22 cellular contexts compared by ENCODE assay signal in the genomic region with DNA sequence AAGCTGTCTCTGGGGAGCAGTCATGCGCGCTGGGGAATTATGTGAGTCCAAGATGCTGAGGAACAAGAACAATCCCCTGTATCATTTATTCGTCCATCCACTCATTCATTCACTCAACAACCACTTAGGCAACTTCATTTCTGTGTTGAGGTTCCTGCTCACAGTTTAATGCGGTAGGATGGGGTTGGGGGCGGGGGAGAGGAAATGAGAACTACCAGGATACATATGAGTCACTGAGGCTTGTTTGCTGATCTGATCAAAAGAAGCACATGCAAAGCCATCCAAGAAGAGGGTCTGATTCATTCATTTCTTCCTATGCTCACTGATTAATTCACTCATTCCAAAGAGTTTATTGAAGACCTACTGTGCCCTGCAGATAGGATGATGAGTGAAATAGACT. TPM values are rescaled to one million over a fixed set of nuclear protein-coding genes. Genes with fewer than 3 reads are reported as not detected.
DNase-seq lines count a peak whose midpoint lies in the region; ATAC-seq and TF ChIP-seq lines count a peak whose summit lies in the region.
"Had no signal": no experiment of that assay in that cellular context is flagged by ENCODE, and none has a peak within 500 bp of the region (broad histone marks: within the 10 kb centered on the region; RNA-seq: fewer than 3 reads in every experiment).

No MANE protein-coding gene starts in this region.

- H3K9me3 ChIP-seq in MG63 (no peaks in the 10 kb centered on the region), tibial nerve (no peaks in the 10 kb centered on the region)
- H3K9me3 ChIP-seq: breast epithelium, gastroesophageal sphincter, mucosa of descending colon, thyroid gland had no signal

- no peaks in the 10 kb centered on the region for H3K36me3 Mint-ChIP-seq in activated CD8-positive, alpha-beta T cell treated with anti-CD3 and anti-CD28 coated beads for 36 hours (ENCODE audit: low read depth)
- H3K36me3 Mint-ChIP-seq in activated CD8-positive, alpha-beta T cell treated with anti-CD3 and anti-CD28 coated beads, Interleukin-2, amount 10 ng/mL, durations not matched to agents 7 days and 5 days (ENCODE audit: low read depth), result no peaks in the 10 kb centered on the region
- H3K36me3 Mint-ChIP-seq: CD8-positive, alpha-beta T cell; stimulated activated memory B cell treated with anti-CD40 and anti-IgM and Interleukin-4, amounts not matched to agents 10 μg/mL and 1 μg/mL and 100 μg/mL, for 72 hours had no signal

- 73% methylated on average over 5 of the region's 5 CpGs for WGBS in tibial nerve, 2 donors

- no peak for TF ChIP-seq POLR2A in tibial nerve (IDR thresholded peaks at IDR 0.05)

- H3K27ac Mint-ChIP-seq in activated CD8-positive, alpha-beta T cell treated with anti-CD3 and anti-CD28 coated beads for 36 hours, result no peak overlapping the region
- no peak overlapping the region for H3K27ac Mint-ChIP-seq in activated CD8-positive, alpha-beta T cell treated with anti-CD3 and anti-CD28 coated beads, Interleukin-2, amount 10 ng/mL, durations not matched to agents 7 days and 5 days
- H3K27ac Mint-ChIP-seq: activated T-cell treated with anti-CD3 and anti-CD28 coated beads, Interleukin-2, amount 50 U/mL, for 24 hours; CD8-positive, alpha-beta T cell; dendritic cell treated with granulocyte-macrophage colony-stimulating factor and Interleukin-4, amounts not matched to agents 40 ng/mL and 50 ng/mL, for 4 days; stimulated activated memory B cell treated with anti-CD40 and anti-IgM and Interleukin-4, amounts not matched to agents 10 μg/mL and 1 μg/mL and 100 μg/mL, for 72 hours had no signal

- peaks cover 0 to 9% (median 0%) of the 10 kb centered on the region in 4 donors for H3K4me1 ChIP-seq in tibial nerve
- H3K4me1 ChIP-seq: breast epithelium, gastroesophageal sphincter, thyroid gland had no signal

- no peak for ATAC-seq in activated CD8-positive, alpha-beta T cell treated with anti-CD3 and anti-CD28 coated beads for 36 hours
- no peak for ATAC-seq in activated CD8-positive, alpha-beta T cell treated with anti-CD3 and anti-CD28 coated beads, Interleukin-2, amount 10 ng/mL, durations not matched to agents 7 days and 5 days
- ATAC-seq: CD8-positive, alpha-beta T cell; gastroesophageal sphincter; left lobe of liver; mucosa of descending colon; stimulated activated memory B cell treated with anti-CD40 and anti-IgM and Interleukin-4, amounts not matched to agents 10 μg/mL and 1 μg/mL and 100 μg/mL, for 72 hours had no signal

- H3K4me1 Mint-ChIP-seq in activated CD8-positive, alpha-beta T cell treated with anti-CD3 and anti-CD28 coated beads for 36 hours (ENCODE audit: low read depth), result no peaks in the 10 kb centered on the region
- H3K4me1 Mint-ChIP-seq in activated CD8-positive, alpha-beta T cell treated with anti-CD3 and anti-CD28 coated beads, Interleukin-2, amount 10 ng/mL, durations not matched to agents 7 days and 5 days (ENCODE audit: low read depth), result no peaks in the 10 kb centered on the region
- H3K4me1 Mint-ChIP-seq: stimulated activated memory B cell treated with anti-CD40 and anti-IgM and Interleukin-4, amounts not matched to agents 10 μg/mL and 1 μg/mL and 100 μg/mL, for 72 hours had no signal

- TF ChIP-seq CTCF in activated CD8-positive, alpha-beta T cell treated with anti-CD3 and anti-CD28 coated beads for 36 hours (IDR thresholded peaks at IDR 0.05), result no peak
- TF ChIP-seq CTCF in tibial nerve (IDR thresholded peaks at IDR 0.05), result no peak

- POLR2A ChIA-PET in activated CD8-positive, alpha-beta T cell treated with anti-CD3 and anti-CD28 coated beads for 36 hours (lab: Charles Lee), result no interaction called here
- POLR2A ChIA-PET in activated CD8-positive, alpha-beta T cell treated with anti-CD3 and anti-CD28 coated beads, Interleukin-2, amount 10 ng/mL, durations not matched to agents 7 days and 5 days (lab: Charles Lee), result no interaction called here

- H3K9me3 Mint-ChIP-seq in activated CD8-positive, alpha-beta T cell treated with anti-CD3 and anti-CD28 coated beads for 36 hours, result no peaks in the 10 kb centered on the region
- no peaks in the 10 kb centered on the region for H3K9me3 Mint-ChIP-seq in activated CD8-positive, alpha-beta T cell treated with anti-CD3 and anti-CD28 coated beads, Interleukin-2, amount 10 ng/mL, durations not matched to agents 7 days and 5 days (ENCODE audit: insufficient read depth)
- H3K9me3 Mint-ChIP-seq: activated T-cell treated with anti-CD3 and anti-CD28 coated beads, Interleukin-2, amount 50 U/mL, for 24 hours; CD8-positive, alpha-beta T cell; dendritic cell treated with granulocyte-macrophage colony-stimulating factor and Interleukin-4, amounts not matched to agents 40 ng/mL and 50 ng/mL, for 4 days had no signal

- peaks cover 11% of the 10 kb centered on the region for H3K27me3 Mint-ChIP-seq in activated CD8-positive, alpha-beta T cell treated with anti-CD3 and anti-CD28 coated beads for 36 hours
- H3K27me3 Mint-ChIP-seq in activated CD8-positive, alpha-beta T cell treated with anti-CD3 and anti-CD28 coated beads, Interleukin-2, amount 10 ng/mL, durations not matched to agents 7 days and 5 days (ENCODE audit: low read depth), result peaks cover 2% of the 10 kb centered on the region
- H3K27me3 Mint-ChIP-seq: stimulated activated memory B cell treated with anti-CD40 and anti-IgM and Interleukin-4, amounts not matched to agents 10 μg/mL and 1 μg/mL and 100 μg/mL, for 72 hours had no signal

- H3K4me3 ChIP-seq in MG63, result no peak overlapping the region
- H3K4me3 ChIP-seq in tibial nerve, result no peak overlapping the region
- H3K4me3 ChIP-seq: breast epithelium, gastroesophageal sphincter, mucosa of descending colon, thyroid gland had no signal

- peak; percentile 26 for DNase-seq in activated CD8-positive, alpha-beta T cell treated with anti-CD3 and anti-CD28 coated beads for 36 hours
- DNase-seq in activated CD8-positive, alpha-beta T cell treated with anti-CD3 and anti-CD28 coated beads, Interleukin-2, amount 10 ng/mL, durations not matched to agents 7 days and 5 days, result no peak
- peak; percentile 46 for DNase-seq in MG63
- peak; percentile 50 for DNase-seq in SW480 (ENCODE audit: low spot score)
- DNase-seq in renal cortical epithelial cell (ENCODE audit: low read depth), result peak; percentile 0
- DNase-seq in tibial nerve (ENCODE audit: low spot score in 2 of 2), result no peak
- no peak for DNase-seq in activated CD8-positive, alpha-beta memory T cell treated with anti-CD3 and anti-CD28 coated beads, Interleukin-2, amount 50 U/mL, for 4 hours
- no peak for DNase-seq in islet precursor cell
- DNase-seq: activated CD4-positive, alpha-beta T cell treated with anti-CD3 and anti-CD28 coated beads, Interleukin-2, amount 50 U/mL, for 1 hour; activated T-cell treated with anti-CD3 and anti-CD28 coated beads, Interleukin-2, amount 50 U/mL, for 24 hours; CD8-positive, alpha-beta T cell; mucosa of descending colon; NCI-H1092; NCI-H524 treated with DMSO at 0.1 percent for 48 hours; SW 1271; thyroid gland had no signal

- CTCF ChIA-PET in activated CD8-positive, alpha-beta T cell treated with anti-CD3 and anti-CD28 coated beads for 36 hours (lab: Charles Lee), result no interaction called here
- CTCF ChIA-PET in activated CD8-positive, alpha-beta T cell treated with anti-CD3 and anti-CD28 coated beads, Interleukin-2, amount 10 ng/mL, durations not matched to agents 7 days and 5 days (lab: Charles Lee), result no interaction called here

- H3K27me3 ChIP-seq in MG63, result no peaks in the 10 kb centered on the region
- no peaks in the 10 kb centered on the region for H3K27me3 ChIP-seq in tibial nerve
- H3K27me3 ChIP-seq: thyroid gland had no signal

- TF ChIP-seq EP300 in tibial nerve (IDR thresholded peaks at IDR 0.05), result no peak

- no peak overlapping the region for H3K4me3 Mint-ChIP-seq in activated CD8-positive, alpha-beta T cell treated with anti-CD3 and anti-CD28 coated beads for 36 hours
- no peak overlapping the region for H3K4me3 Mint-ChIP-seq in activated CD8-positive, alpha-beta T cell treated with anti-CD3 and anti-CD28 coated beads, Interleukin-2, amount 10 ng/mL, durations not matched to agents 7 days and 5 days
- H3K4me3 Mint-ChIP-seq: activated T-cell treated with anti-CD3 and anti-CD28 coated beads, Interleukin-2, amount 50 U/mL, for 24 hours; CD8-positive, alpha-beta T cell; dendritic cell treated with granulocyte-macrophage colony-stimulating factor and Interleukin-4, amounts not matched to agents 40 ng/mL and 50 ng/mL, for 4 days; stimulated activated memory B cell treated with anti-CD40 and anti-IgM and Interleukin-4, amounts not matched to agents 10 μg/mL and 1 μg/mL and 100 μg/mL, for 72 hours had no signal

- no peaks in the 10 kb centered on the region for H3K36me3 ChIP-seq in MG63
- no peaks in the 10 kb centered on the region for H3K36me3 ChIP-seq in tibial nerve
- H3K36me3 ChIP-seq: breast epithelium, gastroesophageal sphincter, thyroid gland had no signal

- H3K27ac ChIP-seq in tibial nerve, result peak overlapping the region in 1 of 4 donors; percentile 33
- H3K27ac ChIP-seq: breast epithelium, gastroesophageal sphincter, thyroid gland had no signal

- intact Hi-C loops in activated CD8-positive, alpha-beta T cell treated with anti-CD3 and anti-CD28 coated beads for 36 hours (cut with micrococcal nuclease), result no loop called here

RNA-seq across cellular contexts. Expression of a gene that starts 20.9 kb away (rescaled TPM):
- not detected for total RNA-seq in activated CD8-positive, alpha-beta T cell treated with anti-CD3 and anti-CD28 coated beads for 36 hours
- total RNA-seq in activated CD8-positive, alpha-beta T cell treated with anti-CD3 and anti-CD28 coated beads, Interleukin-2, amount 10 ng/mL, durations not matched to agents 7 days and 5 days, result not detected
- total RNA-seq in MG63 (2014; rRNA removed; shearing (Covaris generic); ENCODE audit: low replicate concordance), result not detected in 2 replicates
- total RNA-seq in renal cortical epithelial cell (0.17 and 0.75 TPM in 2 replicates), tibial nerve (10 to 100 TPM; 30.8 to 48.7 (median 40.8) TPM)
- total RNA-seq: A172; CD8-positive, alpha-beta T cell; left lobe of liver had no signal

Comparison
In these comparisons a context has a peak if more than half of its experiments do, and no peak if none do; other contexts are left out.
1. DNase-seq: peak in activated CD8-positive, alpha-beta T cell treated with anti-CD3 and anti-CD28 coated beads for 36 hours (single experiment), MG63 (single experiment), SW480 (single experiment) and renal cortical epithelial cell (single experiment); none in activated CD8-positive, alpha-beta T cell treated with anti-CD3 and anti-CD28 coated beads, Interleukin-2, amount 10 ng/mL, durations not matched to agents 7 days and 5 days (single experiment), tibial nerve (0 of 2), activated CD8-positive, alpha-beta memory T cell treated with anti-CD3 and anti-CD28 coated beads, Interleukin-2, amount 50 U/mL, for 4 hours (single experiment) and islet precursor cell (single experiment).
2. RNA of a gene that starts 20.9 kb away (total RNA-seq): 30.8 to 48.7 TPM in tibial nerve; 0.17 to 0.75 TPM in renal cortical epithelial cell, not detected in activated CD8-positive, alpha-beta T cell treated with anti-CD3 and anti-CD28 coated beads for 36 hours, not detected in activated CD8-positive, alpha-beta T cell treated with anti-CD3 and anti-CD28 coated beads, Interleukin-2, amount 10 ng/mL, durations not matched to agents 7 days and 5 days and not detected in MG63; every median in the first group is over 10 times any median in the second.